ENCODE assay signal across 15 cellular contexts in the genomic region with DNA sequence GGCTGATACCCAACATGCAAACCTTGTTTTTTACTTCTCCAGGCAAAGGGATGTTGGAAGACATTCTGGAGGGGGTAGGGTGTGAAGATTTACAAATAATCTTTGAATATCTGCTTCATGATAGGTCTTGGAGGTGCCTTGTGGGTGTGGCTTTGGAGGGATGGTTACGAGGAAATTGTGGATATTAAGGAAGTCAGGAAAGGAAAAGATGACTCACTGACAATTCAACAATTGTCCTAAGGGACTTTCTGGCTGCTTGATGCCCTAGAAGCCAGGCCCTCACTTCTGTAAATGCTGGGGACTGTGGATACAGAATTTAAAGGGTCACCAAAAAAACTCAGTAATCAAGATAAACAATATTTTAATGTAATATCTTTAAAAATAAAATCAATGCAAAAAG. TPM values are rescaled to one million over a fixed set of nuclear protein-coding genes. Genes with fewer than 3 reads are reported as not detected.
DNase-seq lines count a peak whose midpoint lies in the region; ATAC-seq and TF ChIP-seq lines count a peak whose summit lies in the region.
"Had no signal": no experiment of that assay in that cellular context is flagged by ENCODE, and none has a peak within 500 bp of the region (broad histone marks: within the 10 kb centered on the region; RNA-seq: fewer than 3 reads in every experiment).

No MANE protein-coding gene starts in this region.

- POLR2A ChIA-PET in PC-3 (lab: Charles Lee; ENCODE audit: unreplicated experiment), result no interaction called here

- H3K4me3 Mint-ChIP-seq in activated T-cell treated with anti-CD3 and anti-CD28 coated beads, Interleukin-2, amount 50 U/mL, for 4 hours, result peak overlapping the region; percentile 10

- H3K36me3 Mint-ChIP-seq in activated T-cell treated with anti-CD3 and anti-CD28 coated beads, Interleukin-2, amount 50 U/mL, for 4 hours (ENCODE audit: insufficient read depth), result peaks cover 47% of the 10 kb centered on the region

- no peak overlapping the region for H3K27ac ChIP-seq in PC-3 (ENCODE audit: low read length)

- no peaks in the 10 kb centered on the region for H3K9me3 Mint-ChIP-seq in activated T-cell treated with anti-CD3 and anti-CD28 coated beads, Interleukin-2, amount 50 U/mL, for 4 hours

- no peaks in the 10 kb centered on the region for H3K4me1 ChIP-seq in PC-3 (ENCODE audit: insufficient read depth, low read length)

- H3K9me2 ChIP-seq in PC-3 (replicated peaks; ENCODE audit: low read length), result no peaks in the 10 kb centered on the region

- H3K27me3 Mint-ChIP-seq in activated T-cell treated with anti-CD3 and anti-CD28 coated beads, Interleukin-2, amount 50 U/mL, for 4 hours (ENCODE audit: low read depth), result no peaks in the 10 kb centered on the region

- no peaks in the 10 kb centered on the region for H3F3A ChIP-seq in PC-3 (ENCODE audit: low read length, unreplicated experiment)

- H3K9me3 ChIP-seq in PC-3 (ENCODE audit: low read length), result no peaks in the 10 kb centered on the region
- H3K9me3 ChIP-seq: uterus had no signal

- H3K36me3 ChIP-seq in PC-3 (ENCODE audit: low read depth, low read length), result peaks cover 50% of the 10 kb centered on the region
- H3K36me3 ChIP-seq: uterus had no signal

- BruUV-seq in PC-3 (replicated peaks; lab: Mats Ljungman, UMichigan), result no TSS peak

- no peak for TF ChIP-seq CTCF in PC-3 (conservative IDR thresholded peaks at IDR 0.05; ENCODE audit: low read depth, low read length)
- TF ChIP-seq CTCF in GM10266 (IDR thresholded peaks at IDR 0.05; ENCODE audit: control insufficient read depth, insufficient read depth, low read depth, missing control alignments), result no peak

- no peaks in the 10 kb centered on the region for H3K79me2 ChIP-seq in PC-3 (ENCODE audit: low read length)

- CTCF ChIA-PET in PC-3 (lab: Charles Lee), result no interaction called here

- H2AFZ ChIP-seq in PC-3 (ENCODE audit: low read length), result no peak overlapping the region

- peaks cover 33% of the 10 kb centered on the region for H3K4me1 Mint-ChIP-seq in activated T-cell treated with anti-CD3 and anti-CD28 coated beads, Interleukin-2, amount 50 U/mL, for 4 hours (ENCODE audit: low read depth)

- intact Hi-C loops in PC-3 (cut with micrococcal nuclease), result no loop called here

- no peak overlapping the region for H3K4me2 ChIP-seq in PC-3 (ENCODE audit: low read length)

- H4K20me1 ChIP-seq in PC-3 (ENCODE audit: low read length), result no peaks in the 10 kb centered on the region

- H3K4me3 ChIP-seq in PC-3 (ENCODE audit: low read length), result no peak overlapping the region

- DNase-seq in activated T-cell treated with anti-CD3 and anti-CD28 coated beads, Interleukin-2, amount 50 U/mL, for 4 hours, result no peak
- DNase-seq in activated T-cell treated with anti-CD3 and anti-CD28 coated beads for 4 hours, result no peak
- DNase-seq in PC-3, result peak; percentile 1
- DNase-seq in fibroblast of gingiva (ENCODE audit: low read depth), result peak; percentile 31
- DNase-seq in renal cortical epithelial cell (ENCODE audit: low read depth), result peak; percentile 20
- no peak for DNase-seq in GF-D8 (lab: John Stamatoyannopoulos, UW)
- no peak for DNase-seq in GM10266 (ENCODE audit: extremely low spot score)
- DNase-seq: activated CD8-positive, alpha-beta memory T cell treated with anti-CD3 and anti-CD28 coated beads for 24 hours; DND-41; HCEC 1CT; NCI-H510A treated with DMSO at 0.1 percent for 48 hours; stimulated activated CD4-positive, alpha-beta T cell treated with anti-CD3 and anti-CD28 coated beads, Interleukin-15, amount 100 ng/mL, for 24 hours; stimulated activated CD8-positive, alpha-beta memory T cell treated with anti-CD3 and anti-CD28 coated beads, Interleukin-4, amount 100 ng/mL, for 48 hours had no signal

- H3K9ac ChIP-seq in PC-3 (ENCODE audit: low read length), result no peak overlapping the region

- ATAC-seq in activated T-cell treated with anti-CD3 and anti-CD28 coated beads, Interleukin-2, amount 50 U/mL, for 4 hours, result no peak
- ATAC-seq in PC-3, result no peak
- no peak for ATAC-seq in GM18858 (IDR thresholded peaks at IDR 0.05; ENCODE audit: unreplicated experiment)

- H3K27me3 ChIP-seq in PC-3 (ENCODE audit: low read length), result no peaks in the 10 kb centered on the region
- H3K27me3 ChIP-seq: uterus had no signal

RNA-seq across cellular contexts. Expression of gene ZNF527, which starts 37.4 kb away (rescaled TPM):
- 1 to 10 TPM; 3.7 to 4.5 (median 3.8) TPM for total RNA-seq in activated T-cell treated with anti-CD3 and anti-CD28 coated beads, Interleukin-2, amount 50 U/mL, for 4 hours
- total RNA-seq in PC-3 (2014; rRNA removed) (1.6 and 4.1 TPM in 2 replicates), renal cortical epithelial cell (2.8 and 8.1 TPM in 2 replicates)

Comparison
In these comparisons a context has a peak if more than half of its experiments do, and no peak if none do; other contexts are left out.
1. DNase-seq: peak in PC-3 (single experiment), fibroblast of gingiva (single experiment) and renal cortical epithelial cell (single experiment); none in activated T-cell treated with anti-CD3 and anti-CD28 coated beads, Interleukin-2, amount 50 U/mL, for 4 hours (single experiment), activated T-cell treated with anti-CD3 and anti-CD28 coated beads for 4 hours (single experiment), GF-D8 (single experiment) and GM10266 (single experiment).